20 cellular contexts compared by ENCODE assay signal in the genomic region with DNA sequence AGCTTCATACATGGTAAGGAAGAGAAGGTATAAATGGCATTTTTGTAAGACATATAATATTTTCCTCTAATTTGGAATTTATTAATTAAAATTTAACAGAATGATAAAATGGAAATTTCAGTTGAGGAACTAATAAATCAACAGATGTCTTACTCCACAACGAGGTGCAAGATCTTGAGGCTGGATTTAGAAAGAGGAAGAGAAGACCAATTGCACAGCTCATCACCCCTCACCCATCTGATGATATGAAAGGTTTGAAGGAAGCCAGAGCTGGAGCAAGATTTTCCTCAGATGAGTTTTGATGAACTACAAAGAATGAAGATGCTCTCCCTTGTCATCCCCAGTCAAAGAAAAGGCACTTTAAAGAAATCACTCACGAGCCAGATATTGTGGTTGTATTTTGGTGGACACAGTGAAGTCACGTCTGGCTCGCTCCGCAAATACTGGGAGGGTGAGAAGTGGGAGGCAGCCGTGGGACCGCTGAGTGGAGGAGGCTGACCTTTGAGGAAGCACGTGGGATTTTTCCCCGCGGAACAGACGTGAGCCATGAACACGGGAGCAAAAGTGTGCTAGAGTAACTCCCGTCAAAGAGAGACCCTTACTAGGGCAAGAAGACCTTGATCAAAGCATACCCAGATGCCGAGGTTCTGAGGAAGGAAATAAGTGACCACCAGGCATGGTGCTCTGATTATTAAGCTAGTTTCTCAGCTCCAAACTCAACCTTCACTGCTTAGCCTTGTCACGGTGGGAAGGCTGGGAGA.
DNase-seq lines count a peak whose midpoint lies in the region; ATAC-seq and TF ChIP-seq lines count a peak whose summit lies in the region.
"Had no signal": no experiment of that assay in that cellular context is flagged by ENCODE, and none has a peak within 500 bp of the region (broad histone marks: within the 10 kb centered on the region; RNA-seq: fewer than 3 reads in every experiment).

No MANE protein-coding gene starts in this region.

- H3K4me1 ChIP-seq in spleen = peaks cover 5 to 57% (median 27%) of the 10 kb centered on the region in 6 donors
- H3K4me1 ChIP-seq: foreskin keratinocyte, uterus had no signal

- 73 to 84% (median 82%) methylated on average over 15 of the region's 15 CpGs for WGBS in spleen, 5 donors

- peaks cover 3 to 4% of the 10 kb centered on the region in 2 donors for H3K9me3 Mint-ChIP-seq in activated T-cell treated with anti-CD3 and anti-CD28 coated beads, Interleukin-2, amount 50 U/mL, for 72 hours
- H3K9me3 Mint-ChIP-seq in activated T-helper 1 cell treated with anti-CD3 and anti-CD28 coated beads, Interleukin-12 subunit alpha, Interleukin-12 subunit beta, Interleukin-2, Interleukin-4 antibody, amounts not matched to agents 30 ng/mL and 10 ng/mL and 1 ng/mL, durations not matched to agents 14 hours and 24 hours and 36 hours = peaks cover 14% of the 10 kb centered on the region
- H3K9me3 Mint-ChIP-seq in WTC11 = peaks cover 12% of the 10 kb centered on the region

- peaks cover 49% of the 10 kb centered on the region for H3K4me1 Mint-ChIP-seq in activated T-cell treated with anti-CD3 and anti-CD28 coated beads, Interleukin-2, amount 50 U/mL, for 72 hours (ENCODE audit: low read depth)
- H3K4me1 Mint-ChIP-seq in activated T-helper 1 cell treated with anti-CD3 and anti-CD28 coated beads, Interleukin-12 subunit alpha, Interleukin-12 subunit beta, Interleukin-2, Interleukin-4 antibody, amounts not matched to agents 30 ng/mL and 10 ng/mL and 1 ng/mL, durations not matched to agents 14 hours and 24 hours and 36 hours (ENCODE audit: low read depth) = peaks cover 51% of the 10 kb centered on the region
- H3K4me1 Mint-ChIP-seq in WTC11 = peaks cover 44% of the 10 kb centered on the region

- peaks cover 16 to 21% of the 10 kb centered on the region in 2 donors for H3K36me3 Mint-ChIP-seq in activated T-cell treated with anti-CD3 and anti-CD28 coated beads, Interleukin-2, amount 50 U/mL, for 72 hours (ENCODE audit: insufficient read depth in 2 of 2)
- H3K36me3 Mint-ChIP-seq in activated T-helper 1 cell treated with anti-CD3 and anti-CD28 coated beads, Interleukin-12 subunit alpha, Interleukin-12 subunit beta, Interleukin-2, Interleukin-4 antibody, amounts not matched to agents 30 ng/mL and 10 ng/mL and 1 ng/mL, durations not matched to agents 14 hours and 24 hours and 36 hours (ENCODE audit: low read depth) = peaks cover 14% of the 10 kb centered on the region
- peaks cover 11% of the 10 kb centered on the region for H3K36me3 Mint-ChIP-seq in WTC11
- H3K36me3 Mint-ChIP-seq: neural progenitor cell had no signal

- TF ChIP-seq CTCF in spleen (IDR thresholded peaks at IDR 0.05 in 8 of 11, conservative IDR thresholded peaks at IDR 0.05 in 3 of 11) (no peak), WTC11 (IDR thresholded peaks at IDR 0.05) (no peak)

- TF ChIP-seq POLR2A in spleen (IDR thresholded peaks at IDR 0.05) = no peak

- no peaks in the 10 kb centered on the region for H3K27me3 Mint-ChIP-seq in activated T-cell treated with anti-CD3 and anti-CD28 coated beads, Interleukin-2, amount 50 U/mL, for 72 hours (ENCODE audit: low read depth)
- peaks cover 3% of the 10 kb centered on the region for H3K27me3 Mint-ChIP-seq in activated T-helper 1 cell treated with anti-CD3 and anti-CD28 coated beads, Interleukin-12 subunit alpha, Interleukin-12 subunit beta, Interleukin-2, Interleukin-4 antibody, amounts not matched to agents 30 ng/mL and 10 ng/mL and 1 ng/mL, durations not matched to agents 14 hours and 24 hours and 36 hours (ENCODE audit: insufficient read depth)
- H3K27me3 Mint-ChIP-seq in WTC11 (ENCODE audit: low read depth) = no peaks in the 10 kb centered on the region; the same call in 1 of the 2 replicates

- no peak for ATAC-seq in activated T-cell treated with anti-CD3 and anti-CD28 coated beads, Interleukin-2, amount 50 U/mL, for 72 hours (replicated peaks in 1 of 2)
- ATAC-seq in WTC11 = no peak
- ATAC-seq: foreskin keratinocyte, right cardiac atrium had no signal

- peaks cover 0 to 10% (median 8%) of the 10 kb centered on the region in 8 donors for H3K9me3 ChIP-seq in spleen
- H3K9me3 ChIP-seq: uterus had no signal

- H3K27me3 ChIP-seq in spleen (replicated peaks in 1 of 7) = peaks cover 0 to 44% (median 0%) of the 10 kb centered on the region in 7 donors
- H3K27me3 ChIP-seq: uterus had no signal

- intact Hi-C loops in activated T-helper 1 cell treated with anti-CD3 and anti-CD28 coated beads, Interleukin-12 subunit alpha, Interleukin-12 subunit beta, Interleukin-2, Interleukin-4 antibody, amounts not matched to agents 30 ng/mL and 10 ng/mL and 1 ng/mL, durations not matched to agents 14 hours and 24 hours and 36 hours (cut with micrococcal nuclease) = loop anchor here (1.0 to 5.0 kb wide), 3 partner anchors 9 to 1334 kb away; no protein-coding TSS in a partner anchor
- intact Hi-C loops in spleen (cut with DNase I; ENCODE audit: low total_unique reads) = loop anchor here (5.0 kb wide), 1 partner anchor 1259 kb away; no protein-coding TSS in a partner anchor

- peak overlapping the region; percentile 76 for H3K27ac Mint-ChIP-seq in activated T-cell treated with anti-CD3 and anti-CD28 coated beads, Interleukin-2, amount 50 U/mL, for 72 hours
- peak overlapping the region; percentile 87 for H3K27ac Mint-ChIP-seq in activated T-helper 1 cell treated with anti-CD3 and anti-CD28 coated beads, Interleukin-12 subunit alpha, Interleukin-12 subunit beta, Interleukin-2, Interleukin-4 antibody, amounts not matched to agents 30 ng/mL and 10 ng/mL and 1 ng/mL, durations not matched to agents 14 hours and 24 hours and 36 hours
- no peak overlapping the region for H3K27ac Mint-ChIP-seq in WTC11

- no peak for DNase-seq in activated T-cell treated with anti-CD3 and anti-CD28 coated beads, Interleukin-2, amount 50 U/mL, for 72 hours
- no peak for DNase-seq in activated T-cell treated with anti-CD3 and anti-CD28 coated beads, Interleukin-2, amount 50 U/mL, for 48 hours
- DNase-seq in NOMO-1 (lab: John Stamatoyannopoulos, UW; ENCODE audit: unreplicated experiment in 2 of 2) (peak; percentile 79 to 89), spleen (peak; percentile 52), WTC11 (ENCODE audit: low spot score) (no peak), activated gamma-delta T cell treated with Interleukin-2 at 50 U/mL for 16 hours (no peak), glomerular visceral epithelial cell (ENCODE audit: extremely low spot score) (no peak)
- DNase-seq in activated T-helper 1 cell treated with anti-CD3 and anti-CD28 coated beads, Interleukin-12 subunit alpha, Interleukin-12 subunit beta, Interleukin-2, Interleukin-4 antibody, amounts not matched to agents 30 ng/mL and 10 ng/mL and 1 ng/mL, durations not matched to agents 14 hours and 24 hours and 36 hours (ENCODE audit: low spot score) = no peak
- DNase-seq: ACHN; activated CD4-positive, alpha-beta T cell treated with anti-CD3 and anti-CD28 coated beads, Interleukin-2, amount 50 U/mL, for 48 hours; activated naive CD4-positive, alpha-beta T cell treated with anti-CD3 and anti-CD28 coated beads, Interleukin-2, amount 50 U/mL, for 16 hours; brain microvascular endothelial cell; foreskin keratinocyte; NCI-H187; NCI-H446 treated with DMSO at 0.1 percent for 48 hours; right cardiac atrium; SIG-M5; stomach; uterus had no signal

- no peaks in the 10 kb centered on the region for H3K36me3 ChIP-seq in spleen
- H3K36me3 ChIP-seq: brain microvascular endothelial cell, neural progenitor cell, stomach, uterus had no signal

- POLR2A ChIA-PET in WTC11 (lab: Charles Lee) = no interaction called here

- no peak overlapping the region for H3K4me3 ChIP-seq in spleen
- H3K4me3 ChIP-seq: neural progenitor cell, stomach, uterus had no signal

- H3K4me3 Mint-ChIP-seq in activated T-cell treated with anti-CD3 and anti-CD28 coated beads, Interleukin-2, amount 50 U/mL, for 72 hours = peak overlapping the region; percentile 41 to 87
- H3K4me3 Mint-ChIP-seq in activated T-helper 1 cell treated with anti-CD3 and anti-CD28 coated beads, Interleukin-12 subunit alpha, Interleukin-12 subunit beta, Interleukin-2, Interleukin-4 antibody, amounts not matched to agents 30 ng/mL and 10 ng/mL and 1 ng/mL, durations not matched to agents 14 hours and 24 hours and 36 hours = peak overlapping the region; percentile 46
- H3K4me3 Mint-ChIP-seq in WTC11 = no peak overlapping the region
- H3K4me3 Mint-ChIP-seq: neural progenitor cell had no signal

- CTCF ChIA-PET in WTC11 (lab: Charles Lee) = interaction anchor here (1.4 to 1.9 kb wide), 5 partner anchors 11 to 344 kb away, joined by 3 to 17 read pairs (median 6); no protein-coding TSS in a partner anchor

- peak overlapping the region in 1 of 8 donors; percentile 84 for H3K27ac ChIP-seq in spleen
- H3K27ac ChIP-seq: brain microvascular endothelial cell, foreskin keratinocyte, neural progenitor cell, stomach, uterus had no signal

TF ChIP-seq in WTC11, 78 proteins besides CTCF, POLR2A, EP300 and RAD21:
- TF ChIP-seq EMX1 (CRISPR knock-in tag; IDR thresholded peaks at IDR 0.05) = no peak
- TF ChIP-seq ZNF396 (CRISPR knock-in tag; IDR thresholded peaks at IDR 0.05; ENCODE audit: borderline replicate concordance) = no peak
TF ChIP-seq in WTC11: peak in this region for 0.

Comparison
In these comparisons a context has a peak if more than half of its experiments do, and no peak if none do; other contexts are left out.
1. DNase-seq: peak in NOMO-1 (2 of 2) and spleen (single experiment); none in activated T-cell treated with anti-CD3 and anti-CD28 coated beads, Interleukin-2, amount 50 U/mL, for 72 hours (0 of 2), activated T-cell treated with anti-CD3 and anti-CD28 coated beads, Interleukin-2, amount 50 U/mL, for 48 hours (0 of 2), activated T-helper 1 cell treated with anti-CD3 and anti-CD28 coated beads, Interleukin-12 subunit alpha, Interleukin-12 subunit beta, Interleukin-2, Interleukin-4 antibody, amounts not matched to agents 30 ng/mL and 10 ng/mL and 1 ng/mL, durations not matched to agents 14 hours and 24 hours and 36 hours (single experiment), WTC11 (single experiment), activated gamma-delta T cell treated with Interleukin-2 at 50 U/mL for 16 hours (single experiment) and glomerular visceral epithelial cell (single experiment).